In genomic region chr15:88630798-88631463, GRCh38 we compare ENCODE assay signal across 9 cellular contexts. TPM values are rescaled to one million over a fixed set of nuclear protein-coding genes. Genes with fewer than 3 reads are reported as not detected.
DNase-seq lines count a peak whose midpoint lies in the region; ATAC-seq and TF ChIP-seq lines count a peak whose summit lies in the region.
"Had no signal": no experiment of that assay in that cellular context is flagged by ENCODE, and none has a peak within 500 bp of the region (broad histone marks: within the 10 kb centered on the region; RNA-seq: fewer than 3 reads in every experiment).

No MANE protein-coding gene starts in this region.

- H3K4me1 Mint-ChIP-seq in CD8-positive, alpha-beta memory T cell: peaks cover 82 to 94% (median 94%) of the 10 kb centered on the region in 3 donors
- peaks cover 18% of the 10 kb centered on the region for H3K4me1 Mint-ChIP-seq in endodermal cell
- H3K4me1 Mint-ChIP-seq in stimulated activated effector memory CD8-positive, alpha-beta T cell treated with anti-CD3 and anti-CD28 coated beads, Interleukin-12 subunit alpha, Interleukin-12 subunit beta, amount 100 ng/mL, for 72 hours: peaks cover 48% of the 10 kb centered on the region

- peak overlapping the region; percentile 48 for H3K27ac ChIP-seq in CD8-positive, alpha-beta memory T cell (ENCODE audit: low read depth, low read length)
- peak overlapping the region; percentile 16; the same call in 1 of the 2 replicates for H3K27ac ChIP-seq in PC-9
- no peak overlapping the region for H3K27ac ChIP-seq in endodermal cell (ENCODE audit: low read depth, low read length)

- no TSS peak for BruUV-seq in PC-9 (replicated peaks; lab: Mats Ljungman, UMichigan)

- no peak overlapping the region for H2AFZ ChIP-seq in PC-9

- no peak overlapping the region for H3K4me3 ChIP-seq in CD8-positive, alpha-beta memory T cell (ENCODE audit: low read length)
- H3K4me3 ChIP-seq in PC-9 (no peak overlapping the region), endodermal cell (ENCODE audit: low read length) (no peak overlapping the region)

- peaks cover 0 to 1% of the 10 kb centered on the region in 2 donors for H3K27me3 Mint-ChIP-seq in CD8-positive, alpha-beta memory T cell
- H3K27me3 Mint-ChIP-seq in endodermal cell (ENCODE audit: insufficient read depth): no peaks in the 10 kb centered on the region

- peaks cover 23% of the 10 kb centered on the region for H3K36me3 ChIP-seq in CD8-positive, alpha-beta memory T cell (ENCODE audit: insufficient read depth, low read length)
- H3K36me3 ChIP-seq in PC-9 (ENCODE audit: low read depth) (peaks cover 12% of the 10 kb centered on the region), endodermal cell (ENCODE audit: control insufficient read depth, insufficient read depth, low read length) (peaks cover 89% of the 10 kb centered on the region)

- H3K27me3 ChIP-seq in CD8-positive, alpha-beta memory T cell (ENCODE audit: insufficient read depth, low read length, poor library complexity, severe bottlenecking): no peaks in the 10 kb centered on the region
- H3K27me3 ChIP-seq in PC-9 (ENCODE audit: insufficient read depth, low read depth): no peaks in the 10 kb centered on the region
- no peaks in the 10 kb centered on the region for H3K27me3 ChIP-seq in endodermal cell (ENCODE audit: control insufficient read depth, insufficient read depth, low read length, poor library complexity, severe bottlenecking)

- peaks cover 0 to 2% (median 0%) of the 10 kb centered on the region in 5 donors for H3K9me3 Mint-ChIP-seq in CD8-positive, alpha-beta memory T cell
- no peaks in the 10 kb centered on the region for H3K9me3 Mint-ChIP-seq in endodermal cell
- no peaks in the 10 kb centered on the region for H3K9me3 Mint-ChIP-seq in stimulated activated effector memory CD8-positive, alpha-beta T cell treated with anti-CD3 and anti-CD28 coated beads, Interleukin-12 subunit alpha, Interleukin-12 subunit beta, amount 100 ng/mL, for 72 hours
- H3K9me3 Mint-ChIP-seq: WTC11 had no signal

- no peak for DNase-seq in CD8-positive, alpha-beta memory T cell
- DNase-seq in PC-9 (no peak), endodermal cell (no peak), NCI-H187 (lab: John Stamatoyannopoulos, UW) (no peak), NCI-H446 (lab: John Stamatoyannopoulos, UW) (no peak)
- no peak for DNase-seq in stimulated activated effector memory CD8-positive, alpha-beta T cell treated with anti-CD3 and anti-CD28 coated beads, Interleukin-12 subunit alpha, Interleukin-12 subunit beta, amount 100 ng/mL, for 72 hours (ENCODE audit: low spot score in 2 of 2)
- DNase-seq in stimulated activated CD8-positive, alpha-beta memory T cell treated with anti-CD3 and anti-CD28 coated beads, Interleukin-4, amount 100 ng/mL, for 48 hours: no peak
- DNase-seq: NCI-H2029 treated with DMSO at 0.1 percent for 48 hours had no signal

- H3K9me2 ChIP-seq in PC-9 (ENCODE audit: insufficient read depth): no peaks in the 10 kb centered on the region

- TF ChIP-seq CTCF in PC-9 (conservative IDR thresholded peaks at IDR 0.05): no peak
- no peak for TF ChIP-seq CTCF in endodermal cell (conservative IDR thresholded peaks at IDR 0.05)

- peaks cover 18 to 56% (median 23%) of the 10 kb centered on the region in 3 donors for H3K36me3 Mint-ChIP-seq in CD8-positive, alpha-beta memory T cell
- peaks cover 86% of the 10 kb centered on the region for H3K36me3 Mint-ChIP-seq in endodermal cell (ENCODE audit: low read depth)
- H3K36me3 Mint-ChIP-seq in stimulated activated effector memory CD8-positive, alpha-beta T cell treated with anti-CD3 and anti-CD28 coated beads, Interleukin-12 subunit alpha, Interleukin-12 subunit beta, amount 100 ng/mL, for 72 hours: peaks cover 99% of the 10 kb centered on the region

- peak overlapping the region in 6 of 7 donors; percentile 31 to 72 (median 64) for H3K4me3 Mint-ChIP-seq in CD8-positive, alpha-beta memory T cell
- H3K4me3 Mint-ChIP-seq in endodermal cell: no peak overlapping the region
- H3K4me3 Mint-ChIP-seq in stimulated activated effector memory CD8-positive, alpha-beta T cell treated with anti-CD3 and anti-CD28 coated beads, Interleukin-12 subunit alpha, Interleukin-12 subunit beta, amount 100 ng/mL, for 72 hours: no peak overlapping the region
- H3K4me3 Mint-ChIP-seq: WTC11 had no signal

- POLR2A ChIA-PET in CD8-positive, alpha-beta memory T cell (lab: Charles Lee): interaction anchor here (0.6 kb wide), 2 partner anchors 25 to 205 kb away, joined by 3 to 4 read pairs; no protein-coding TSS in a partner anchor
- POLR2A ChIA-PET in PC-9 (lab: Charles Lee; ENCODE audit: unreplicated experiment): no interaction called here

- CTCF ChIA-PET in CD8-positive, alpha-beta memory T cell (lab: Charles Lee): interaction anchor here (0.7 to 1.8 kb wide), 3 partner anchors 25 to 274 kb away, joined by 3 to 4 read pairs (median 3); no protein-coding TSS in a partner anchor
- CTCF ChIA-PET in PC-9 (lab: Charles Lee): no interaction called here

- H3K9ac ChIP-seq in endodermal cell (ENCODE audit: extremely low read depth, low read length, poor library complexity, severe bottlenecking): no peak overlapping the region

- peaks cover 10% of the 10 kb centered on the region; the same call in 1 of the 2 replicates for H4K20me1 ChIP-seq in PC-9 (ENCODE audit: insufficient read depth)

- intact Hi-C loops in PC-9 (cut with micrococcal nuclease; ENCODE audit: unreplicated experiment): no loop called here

- 91 to 97% methylated on average over 5 to 7 of the region's 7 CpGs for WGBS in endodermal cell (ENCODE audit: insufficient coverage in 1 of 2, insufficient read length in 1 of 2), 2 experiments

- peak overlapping the region; percentile 81 to 95 (median 91) for H3K27ac Mint-ChIP-seq in CD8-positive, alpha-beta memory T cell
- peak overlapping the region; percentile 32 for H3K27ac Mint-ChIP-seq in endodermal cell
- peak overlapping the region; percentile 95 for H3K27ac Mint-ChIP-seq in stimulated activated effector memory CD8-positive, alpha-beta T cell treated with anti-CD3 and anti-CD28 coated beads, Interleukin-12 subunit alpha, Interleukin-12 subunit beta, amount 100 ng/mL, for 72 hours

- ATAC-seq in stimulated activated effector memory CD8-positive, alpha-beta T cell treated with anti-CD3 and anti-CD28 coated beads, Interleukin-12 subunit alpha, Interleukin-12 subunit beta, amount 100 ng/mL, for 72 hours: no peak

- peaks cover 92% of the 10 kb centered on the region for H3K4me1 ChIP-seq in CD8-positive, alpha-beta memory T cell (ENCODE audit: insufficient read depth, low read length)
- H3K4me1 ChIP-seq in PC-9 (replicated peaks; ENCODE audit: insufficient read depth) (peaks cover 6% of the 10 kb centered on the region), endodermal cell (ENCODE audit: control insufficient read depth, insufficient read depth, low read length) (peaks cover 9% of the 10 kb centered on the region)

- H3K79me2 ChIP-seq in PC-9 (ENCODE audit: low read depth): peaks cover 24% of the 10 kb centered on the region

- peaks cover 4% of the 10 kb centered on the region for H3F3A ChIP-seq in PC-9 (ENCODE audit: insufficient read depth, low read depth)

- H3K4me2 ChIP-seq in PC-9: no peak overlapping the region

- H3K9me3 ChIP-seq in CD8-positive, alpha-beta memory T cell (ENCODE audit: low read length): no peaks in the 10 kb centered on the region
- H3K9me3 ChIP-seq in PC-9 (ENCODE audit: insufficient read depth, low read depth): no peaks in the 10 kb centered on the region
- H3K9me3 ChIP-seq in endodermal cell (ENCODE audit: control insufficient read depth, low read length): no peaks in the 10 kb centered on the region

RNA-seq across cellular contexts. Expression of gene ISG20, which starts 7.9 kb away (rescaled TPM):
- 10 to 100 TPM; 22.5 to 27.2 TPM for total RNA-seq in CD8-positive, alpha-beta memory T cell
- polyA plus RNA-seq in CD8-positive, alpha-beta memory T cell: 572 TPM
- total RNA-seq in PC-9 (2021) (2.5 and 5.2 TPM in 2 replicates), endodermal cell (10 to 100 TPM in 1 of 2 donors, 1 to 10 TPM in 1; 9.3 to 11.4 TPM)
- 2.8 TPM for polyA plus RNA-seq in endodermal cell (2013, experiment 1 of 2)
- 1.9 TPM for polyA plus RNA-seq in endodermal cell (2013, experiment 2 of 2)

RNA-seq across cellular contexts. Expression of gene AEN, which starts 9.8 kb away (rescaled TPM):
- total RNA-seq in CD8-positive, alpha-beta memory T cell: 100 to 1,000 TPM; 109 TPM
- polyA plus RNA-seq in CD8-positive, alpha-beta memory T cell: 22.8 TPM
- total RNA-seq in PC-9 (2021) (6.7 and 7.8 TPM in 2 replicates), endodermal cell (10 to 100 TPM; 64.7 to 76.4 TPM)
- 43.9 TPM for polyA plus RNA-seq in endodermal cell (2013, experiment 1 of 2)
- 42.6 TPM for polyA plus RNA-seq in endodermal cell (2013, experiment 2 of 2)

Comparison
In these comparisons a context has a peak if more than half of its experiments do, and no peak if none do; other contexts are left out.
1. H3K27ac Mint-ChIP-seq: peak in every context shown above with its lines; median percentile 95 in stimulated activated effector memory CD8-positive, alpha-beta T cell treated with anti-CD3 and anti-CD28 coated beads, Interleukin-12 subunit alpha, Interleukin-12 subunit beta, amount 100 ng/mL, for 72 hours; 91 in CD8-positive, alpha-beta memory T cell; 32 in endodermal cell.
2. H3K4me3 Mint-ChIP-seq: peak in CD8-positive, alpha-beta memory T cell (6 of 7); none in endodermal cell (single experiment) and stimulated activated effector memory CD8-positive, alpha-beta T cell treated with anti-CD3 and anti-CD28 coated beads, Interleukin-12 subunit alpha, Interleukin-12 subunit beta, amount 100 ng/mL, for 72 hours (single experiment).